In the genomic region with DNA sequence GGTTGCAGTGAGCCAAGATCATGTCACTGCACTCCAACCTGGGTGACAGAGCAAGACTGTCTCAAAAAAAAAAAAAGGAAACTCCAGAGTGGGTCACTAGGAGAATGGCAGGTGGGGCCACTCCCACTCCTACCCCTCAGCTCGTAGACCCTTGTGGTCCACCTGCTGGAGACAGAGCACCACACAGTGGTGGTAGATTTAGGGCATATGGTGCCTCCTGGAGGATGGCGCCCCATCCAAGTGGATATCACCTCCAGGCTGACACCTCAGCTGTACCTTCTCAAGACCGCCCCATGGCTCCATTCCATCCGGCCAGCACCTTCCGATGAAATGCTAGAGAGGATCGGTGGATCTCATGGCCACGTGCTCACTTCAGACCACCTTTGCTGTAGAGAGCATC, we compare ENCODE assay signal across 24 cellular contexts. TPM values are rescaled to one million over a fixed set of nuclear protein-coding genes. Genes with fewer than 3 reads are reported as not detected.
DNase-seq lines count a peak whose midpoint lies in the region; ATAC-seq, FAIRE-seq and TF ChIP-seq lines count a peak whose summit lies in the region.
"Had no signal": no experiment of that assay in that cellular context is flagged by ENCODE, and none has a peak within 500 bp of the region (broad histone marks: within the 10 kb centered on the region; RNA-seq: fewer than 3 reads in every experiment).

No MANE protein-coding gene starts in this region.

- no peaks in the 10 kb centered on the region for H3F3A ChIP-seq in Loucy (ENCODE audit: low read depth)

- H3K9ac ChIP-seq in Loucy (ENCODE audit: low read depth, low read length, poor library complexity, severe bottlenecking) = no peak overlapping the region

- H3K36me3 ChIP-seq in Loucy (ENCODE audit: insufficient read depth, low read length) (peaks cover 18% of the 10 kb centered on the region; the same call in 1 of the 2 replicates), spleen (peaks cover 0 to 82% (median 41%) of the 10 kb centered on the region in 6 donors), pancreas (no peaks in the 10 kb centered on the region)
- H3K36me3 ChIP-seq: esophagus squamous epithelium, right lobe of liver, vagina had no signal

- peaks cover 47% of the 10 kb centered on the region for H3K36me3 Mint-ChIP-seq in activated T-cell treated with anti-CD3 and anti-CD28 coated beads, Interleukin-2, amount 50 U/mL, for 24 hours (ENCODE audit: low read depth)
- H3K36me3 Mint-ChIP-seq in dendritic cell treated with granulocyte-macrophage colony-stimulating factor and Interleukin-4, amounts not matched to agents 40 ng/mL and 50 ng/mL, for 4 days (ENCODE audit: low read depth) = peaks cover 100% of the 10 kb centered on the region

- H3K27me3 Mint-ChIP-seq in activated T-cell treated with anti-CD3 and anti-CD28 coated beads, Interleukin-2, amount 50 U/mL, for 24 hours = no peaks in the 10 kb centered on the region
- H3K27me3 Mint-ChIP-seq in dendritic cell treated with granulocyte-macrophage colony-stimulating factor and Interleukin-4, amounts not matched to agents 40 ng/mL and 50 ng/mL, for 4 days = no peaks in the 10 kb centered on the region
- H3K27me3 Mint-ChIP-seq: activated CD4-positive, alpha-beta T cell treated with anti-CD3 and anti-CD28 coated beads, Interleukin-2, amount 10 ng/mL, durations not matched to agents 7 days and 5 days had no signal

- no peak for FAIRE-seq in pancreas (lab: Jason Lieb, UNC)

- H3K4me2 ChIP-seq in Loucy (ENCODE audit: low read depth, low read length, poor library complexity, severe bottlenecking) = no peak overlapping the region

- peak overlapping the region; percentile 68 for H3K27ac Mint-ChIP-seq in activated T-cell treated with anti-CD3 and anti-CD28 coated beads, Interleukin-2, amount 50 U/mL, for 24 hours
- peak overlapping the region; percentile 93 for H3K27ac Mint-ChIP-seq in dendritic cell treated with granulocyte-macrophage colony-stimulating factor and Interleukin-4, amounts not matched to agents 40 ng/mL and 50 ng/mL, for 4 days
- H3K27ac Mint-ChIP-seq: activated CD4-positive, alpha-beta T cell treated with anti-CD3 and anti-CD28 coated beads, Interleukin-2, amount 10 ng/mL, durations not matched to agents 7 days and 5 days had no signal

- H3K4me1 Mint-ChIP-seq in activated T-cell treated with anti-CD3 and anti-CD28 coated beads, Interleukin-2, amount 50 U/mL, for 24 hours (ENCODE audit: low read depth) = peaks cover 83% of the 10 kb centered on the region
- H3K4me1 Mint-ChIP-seq in dendritic cell treated with granulocyte-macrophage colony-stimulating factor and Interleukin-4, amounts not matched to agents 40 ng/mL and 50 ng/mL, for 4 days (ENCODE audit: low read depth) = peaks cover 99% of the 10 kb centered on the region

- no peak for TF ChIP-seq POLR2A in spleen (IDR thresholded peaks at IDR 0.05)

- H3K27me3 ChIP-seq in Loucy (ENCODE audit: insufficient read depth, low read length, poor library complexity, severe bottlenecking) = no peaks in the 10 kb centered on the region
- H3K27me3 ChIP-seq in spleen (replicated peaks in 1 of 7) = no peaks in the 10 kb centered on the region
- no peaks in the 10 kb centered on the region for H3K27me3 ChIP-seq in pancreas
- H3K27me3 ChIP-seq: body of pancreas, right lobe of liver, vagina had no signal

- peaks cover 41% of the 10 kb centered on the region for H3K4me1 ChIP-seq in Loucy (ENCODE audit: insufficient read depth, low read length, poor library complexity, severe bottlenecking)
- peaks cover 8 to 100% (median 51%) of the 10 kb centered on the region in 6 donors for H3K4me1 ChIP-seq in spleen
- H3K4me1 ChIP-seq in pancreas = no peaks in the 10 kb centered on the region
- H3K4me1 ChIP-seq: body of pancreas, right lobe of liver, vagina had no signal

- TF ChIP-seq CTCF in Loucy (conservative IDR thresholded peaks at IDR 0.05; ENCODE audit: low read length) = peak; percentile 36; the same call in 1 of the 2 replicates
- no peak for TF ChIP-seq CTCF in spleen (IDR thresholded peaks at IDR 0.05 in 8 of 11, conservative IDR thresholded peaks at IDR 0.05 in 3 of 11)
- TF ChIP-seq CTCF in pancreas (IDR thresholded peaks at IDR 0.05) = no peak

- H4K20me1 ChIP-seq in Loucy (ENCODE audit: insufficient read depth, low read length, poor library complexity, severe bottlenecking) = peaks cover 7% of the 10 kb centered on the region

- intact Hi-C loops in dendritic cell treated with granulocyte-macrophage colony-stimulating factor and Interleukin-4, amounts not matched to agents 40 ng/mL and 50 ng/mL, for 4 days (cut with micrococcal nuclease) = no loop called here
- intact Hi-C loops in spleen (cut with DNase I; ENCODE audit: low total_unique reads) = no loop called here
- intact Hi-C loops in pancreas (cut with DNase I) = no loop called here

- H3K4me3 ChIP-seq in Loucy (ENCODE audit: low read length, poor library complexity, severe bottlenecking) (no peak overlapping the region), spleen (no peak overlapping the region), pancreas (no peak overlapping the region)
- H3K4me3 ChIP-seq: body of pancreas, esophagus squamous epithelium, right lobe of liver, vagina had no signal

- DNase-seq in activated T-cell treated with anti-CD3 and anti-CD28 coated beads, Interleukin-2, amount 50 U/mL, for 24 hours = no peak
- DNase-seq in activated T-cell treated with anti-CD3 and anti-CD28 coated beads, Interleukin-2, amount 50 U/mL, for 1 hour = no peak
- DNase-seq in spleen (peak; percentile 58), NCI-H524 (lab: John Stamatoyannopoulos, UW) (no peak), pancreas (no peak), NCI-H2029 (lab: John Stamatoyannopoulos, UW) (no peak)
- DNase-seq: activated CD4-positive, alpha-beta T cell treated with anti-CD3 and anti-CD28 coated beads, Interleukin-2, amount 10 ng/mL, durations not matched to agents 7 days and 5 days; body of pancreas; C1 segment of cervical spinal cord; DMS153; effector memory CD4-positive, alpha-beta T cell; esophagus squamous epithelium; GF-D8; kidney glomerular epithelial cell; NCI-H187; right lobe of liver; stimulated activated CD4-positive, alpha-beta T cell treated with anti-CD3 and anti-CD28 coated beads, Interleukin-15, amount 100 ng/mL, for 24 hours had no signal

- ATAC-seq in pancreas = no peak
- ATAC-seq: body of pancreas, right lobe of liver had no signal

- H3K9me3 Mint-ChIP-seq in activated T-cell treated with anti-CD3 and anti-CD28 coated beads, Interleukin-2, amount 50 U/mL, for 24 hours = no peaks in the 10 kb centered on the region
- H3K9me3 Mint-ChIP-seq in dendritic cell treated with granulocyte-macrophage colony-stimulating factor and Interleukin-4, amounts not matched to agents 40 ng/mL and 50 ng/mL, for 4 days = no peaks in the 10 kb centered on the region

- peak overlapping the region in 3 of 8 donors; percentile 33 to 95 (median 37) for H3K27ac ChIP-seq in spleen
- H3K27ac ChIP-seq in pancreas = no peak overlapping the region
- H3K27ac ChIP-seq: body of pancreas, esophagus squamous epithelium, right lobe of liver, vagina had no signal

- H3K79me2 ChIP-seq in Loucy (ENCODE audit: insufficient read depth, low read length) = peaks cover 64% of the 10 kb centered on the region

- H3K9me3 ChIP-seq in Loucy (ENCODE audit: insufficient read depth, low read depth, low read length) (no peaks in the 10 kb centered on the region), spleen (peaks cover 0 to 5% (median 0%) of the 10 kb centered on the region in 8 donors), pancreas (no peaks in the 10 kb centered on the region)
- H3K9me3 ChIP-seq: body of pancreas, esophagus squamous epithelium, right lobe of liver, vagina had no signal

- no peak overlapping the region for H3K4me3 Mint-ChIP-seq in activated T-cell treated with anti-CD3 and anti-CD28 coated beads, Interleukin-2, amount 50 U/mL, for 24 hours
- no peak overlapping the region for H3K4me3 Mint-ChIP-seq in dendritic cell treated with granulocyte-macrophage colony-stimulating factor and Interleukin-4, amounts not matched to agents 40 ng/mL and 50 ng/mL, for 4 days
- H3K4me3 Mint-ChIP-seq: activated CD4-positive, alpha-beta T cell treated with anti-CD3 and anti-CD28 coated beads, Interleukin-2, amount 10 ng/mL, durations not matched to agents 7 days and 5 days had no signal

- no peaks in the 10 kb centered on the region for H3K9me2 ChIP-seq in Loucy (replicated peaks; ENCODE audit: low read depth, low read length)

- WGBS in spleen, 5 donors = 88 to 94% (median 93%) methylated on average over 6 to 7 of the region's 7 CpGs
- WGBS in pancreas, 2 donors = 72 to 76% methylated on average over 7 of the region's 7 CpGs

- no peak overlapping the region for H2AFZ ChIP-seq in Loucy (ENCODE audit: low read length)

RNA-seq across cellular contexts. Expression of a gene that starts 6.2 kb away (rescaled TPM):
- 100 to 1,000 TPM in 6 of 7 donors, 10 to 100 TPM in 1; 97.5 to 238 (median 118) TPM for total RNA-seq in spleen
- polyA plus RNA-seq in spleen = 10 to 100 TPM; 35.3 to 58.1 (median 53.6) TPM
- 10 to 100 TPM in 2 of 6 donors, 1 to 10 TPM in 3, under 1 TPM in 1; 0.79 to 12.0 (median 3.4) TPM for total RNA-seq in pancreas
- 1 to 10 TPM; 2.0 to 3.5 TPM for polyA plus RNA-seq in pancreas
- total RNA-seq: A673, chondrocyte, lung microvascular endothelial cell, NCI-H460 had no signal

RNA-seq across cellular contexts. Expression of a gene that starts 44.5 kb away (rescaled TPM):
- total RNA-seq in spleen (100 to 1,000 TPM; 270 to 493 (median 363) TPM), pancreas (10 to 100 TPM in 1 of 6 donors, 1 to 10 TPM in 4, under 1 TPM in 1; 0.91 to 12.8 (median 3.2) TPM)
- polyA plus RNA-seq in spleen (100 to 1,000 TPM; 389 to 421 (median 410) TPM), pancreas (1 to 10 TPM; 2.2 to 3.7 TPM)

Comparison
In these comparisons a context has a peak if more than half of its experiments do, and no peak if none do; other contexts are left out.
1. RNA of a gene that starts 6.2 kb away (total RNA-seq): 97.5 to 238 TPM in spleen; 0.79 to 12.0 TPM in pancreas; every median in the first group is over 4 times any median in the second.
2. RNA of a gene that starts 44.5 kb away (total RNA-seq): 270 to 493 TPM in spleen; 0.91 to 12.8 TPM in pancreas; every median in the first group is over 10 times any median in the second.